In genomic region chr4:188942606-188943005, GRCh38 we compare ENCODE assay signal across 29 cellular contexts.
DNase-seq lines count a peak whose midpoint lies in the region; ATAC-seq and TF ChIP-seq lines count a peak whose summit lies in the region.
"Had no signal": no experiment of that assay in that cellular context is flagged by ENCODE, and none has a peak within 500 bp of the region (broad histone marks: within the 10 kb centered on the region; RNA-seq: fewer than 3 reads in every experiment).

No MANE protein-coding gene starts in this region.

- CTCF ChIA-PET in activated CD4-positive, alpha-beta T cell treated with anti-CD3 and anti-CD28 coated beads, Interleukin-2, amount 10 ng/mL, durations not matched to agents 7 days and 5 days (lab: Charles Lee): no interaction called here
- CTCF ChIA-PET in naive thymus-derived CD4-positive, alpha-beta T cell (lab: Charles Lee): no interaction called here

- intact Hi-C loops in stomach (cut with DNase I; ENCODE audit: low total_unique reads): no loop called here
- intact Hi-C loops in naive thymus-derived CD4-positive, alpha-beta T cell (cut with micrococcal nuclease): no loop called here

- no peak for TF ChIP-seq EP300 in stomach (IDR thresholded peaks at IDR 0.05)

- H3K4me3 ChIP-seq in RWPE2 (ENCODE audit: severe bottlenecking): no peak overlapping the region
- no peak overlapping the region for H3K4me3 ChIP-seq in fibroblast of mammary gland (ENCODE audit: control insufficient read depth, low read depth, low read length)
- H3K4me3 ChIP-seq in stomach: no peak overlapping the region
- H3K4me3 ChIP-seq in naive thymus-derived CD4-positive, alpha-beta T cell (ENCODE audit: low read length): no peak overlapping the region
- H3K4me3 ChIP-seq: dorsolateral prefrontal cortex, right atrium auricular region, upper lobe of right lung had no signal

- H3K4me3 Mint-ChIP-seq in activated CD4-positive, alpha-beta T cell treated with anti-CD3 and anti-CD28 coated beads, Interleukin-2, amount 10 ng/mL, durations not matched to agents 7 days and 5 days: no peak overlapping the region
- no peak overlapping the region for H3K4me3 Mint-ChIP-seq in naive thymus-derived CD4-positive, alpha-beta T cell
- H3K4me3 Mint-ChIP-seq: activated CD8-positive, alpha-beta T cell treated with anti-CD3 and anti-CD28 coated beads, Interleukin-2, amount 10 ng/mL, durations not matched to agents 7 days and 5 days; activated naive CD4-positive, alpha-beta T cell treated with anti-CD3 and anti-CD28 coated beads, Interleukin-2, amount 10 ng/mL, durations not matched to agents 7 days and 5 days; brain; CD4-positive, alpha-beta T cell; memory B cell; neural crest cell had no signal

- H3K9me3 Mint-ChIP-seq in activated CD4-positive, alpha-beta T cell treated with anti-CD3 and anti-CD28 coated beads, Interleukin-2, amount 10 ng/mL, durations not matched to agents 7 days and 5 days: peaks cover 4% of the 10 kb centered on the region
- H3K9me3 Mint-ChIP-seq in naive thymus-derived CD4-positive, alpha-beta T cell: peaks cover 0 to 8% (median 5%) of the 10 kb centered on the region in 11 donors

- H3K27ac ChIP-seq in RWPE2 (ENCODE audit: poor library complexity, severe bottlenecking) (peak overlapping the region; percentile 94), stomach (no peak overlapping the region)
- H3K27ac ChIP-seq in naive thymus-derived CD4-positive, alpha-beta T cell (ENCODE audit: low read depth, low read length): no peak overlapping the region
- H3K27ac ChIP-seq: dorsolateral prefrontal cortex, right atrium auricular region, upper lobe of right lung had no signal

- H3K4me1 Mint-ChIP-seq in activated CD4-positive, alpha-beta T cell treated with anti-CD3 and anti-CD28 coated beads, Interleukin-2, amount 10 ng/mL, durations not matched to agents 7 days and 5 days: no peaks in the 10 kb centered on the region
- H3K4me1 Mint-ChIP-seq in naive thymus-derived CD4-positive, alpha-beta T cell: no peaks in the 10 kb centered on the region
- H3K4me1 Mint-ChIP-seq: activated naive CD4-positive, alpha-beta T cell treated with anti-CD3 and anti-CD28 coated beads, Interleukin-2, amount 10 ng/mL, durations not matched to agents 7 days and 5 days; memory B cell; neural crest cell had no signal

- H3K27ac Mint-ChIP-seq in activated CD4-positive, alpha-beta T cell treated with anti-CD3 and anti-CD28 coated beads, Interleukin-2, amount 10 ng/mL, durations not matched to agents 7 days and 5 days: peak overlapping the region; percentile 7
- no peak overlapping the region for H3K27ac Mint-ChIP-seq in naive thymus-derived CD4-positive, alpha-beta T cell
- H3K27ac Mint-ChIP-seq: activated CD8-positive, alpha-beta T cell treated with anti-CD3 and anti-CD28 coated beads, Interleukin-2, amount 10 ng/mL, durations not matched to agents 7 days and 5 days; activated naive CD4-positive, alpha-beta T cell treated with anti-CD3 and anti-CD28 coated beads, Interleukin-2, amount 10 ng/mL, durations not matched to agents 7 days and 5 days; CD4-positive, alpha-beta T cell; memory B cell had no signal

- H3K36me3 Mint-ChIP-seq in activated CD4-positive, alpha-beta T cell treated with anti-CD3 and anti-CD28 coated beads, Interleukin-2, amount 10 ng/mL, durations not matched to agents 7 days and 5 days (ENCODE audit: low read depth): no peaks in the 10 kb centered on the region
- peaks cover 0 to 3% (median 0%) of the 10 kb centered on the region in 5 donors for H3K36me3 Mint-ChIP-seq in naive thymus-derived CD4-positive, alpha-beta T cell
- H3K36me3 Mint-ChIP-seq: activated naive CD4-positive, alpha-beta T cell treated with anti-CD3 and anti-CD28 coated beads, Interleukin-2, amount 10 ng/mL, durations not matched to agents 7 days and 5 days; brain; memory B cell had no signal

- POLR2A ChIA-PET in activated CD4-positive, alpha-beta T cell treated with anti-CD3 and anti-CD28 coated beads, Interleukin-2, amount 10 ng/mL, durations not matched to agents 7 days and 5 days (lab: Charles Lee): no interaction called here
- POLR2A ChIA-PET in naive thymus-derived CD4-positive, alpha-beta T cell (lab: Charles Lee): no interaction called here

- H3K9me3 ChIP-seq in RWPE2 (ENCODE audit: severe bottlenecking): no peaks in the 10 kb centered on the region
- H3K9me3 ChIP-seq in stomach: no peaks in the 10 kb centered on the region
- H3K9me3 ChIP-seq in naive thymus-derived CD4-positive, alpha-beta T cell (ENCODE audit: control insufficient read depth in 2 of 3, low read length in 3 of 3): peaks cover 0 to 5% (median 0%) of the 10 kb centered on the region in 3 experiments
- H3K9me3 ChIP-seq: right atrium auricular region, upper lobe of right lung had no signal

- DNase-seq in activated CD4-positive, alpha-beta T cell treated with anti-CD3 and anti-CD28 coated beads, Interleukin-2, amount 10 ng/mL, durations not matched to agents 7 days and 5 days: no peak
- no peak for DNase-seq in activated CD4-positive, alpha-beta T cell treated with anti-CD3 and anti-CD28 coated beads for 48 hours
- no peak for DNase-seq in RWPE2 (ENCODE audit: low spot score)
- DNase-seq in fibroblast of mammary gland (ENCODE audit: low read depth): peak; percentile 16
- no peak for DNase-seq in stomach
- DNase-seq in naive thymus-derived CD4-positive, alpha-beta T cell: no peak
- no peak for DNase-seq in EL
- no peak for DNase-seq in NCI-H2107 (lab: John Stamatoyannopoulos, UW)
- DNase-seq: activated CD4-positive, alpha-beta T cell treated with anti-CD3 and anti-CD28 coated beads for 1 hour; activated CD8-positive, alpha-beta T cell treated with anti-CD3 and anti-CD28 coated beads, Interleukin-2, amount 10 ng/mL, durations not matched to agents 7 days and 5 days; activated naive CD4-positive, alpha-beta T cell treated with anti-CD3 and anti-CD28 coated beads, Interleukin-2, amount 10 ng/mL, durations not matched to agents 7 days and 5 days; CD4-positive, alpha-beta T cell; dorsolateral prefrontal cortex; HCEC 1CT; hypothalamus; Karpas-422; left cardiac atrium; NCI-H146; NCI-H446; NCI-H748 treated with DMSO at 0.1 percent for 48 hours; posterior cingulate gyrus; SHP77; stimulated activated CD4-positive, alpha-beta T cell treated with anti-CD3 and anti-CD28 coated beads, Interleukin-1b, Interleukin-23, amount 100 ng/mL, for 48 hours; stimulated activated naive CD4-positive, alpha-beta T cell treated with Interleukin-2 at 50 U/mL for 16 hours; upper lobe of right lung had no signal

- TF ChIP-seq CTCF in RWPE2 (IDR thresholded peaks at IDR 0.05; ENCODE audit: poor library complexity, severe bottlenecking): no peak
- no peak for TF ChIP-seq CTCF in fibroblast of mammary gland (conservative IDR thresholded peaks at IDR 0.05; ENCODE audit: control insufficient read depth, insufficient read depth, low read depth, low read length)
- no peak for TF ChIP-seq CTCF in stomach (IDR thresholded peaks at IDR 0.05)

- H3K27me3 ChIP-seq in RWPE2 (ENCODE audit: insufficient read depth, poor library complexity, severe bottlenecking): no peaks in the 10 kb centered on the region
- H3K27me3 ChIP-seq in stomach: no peaks in the 10 kb centered on the region
- no peaks in the 10 kb centered on the region for H3K27me3 ChIP-seq in naive thymus-derived CD4-positive, alpha-beta T cell (ENCODE audit: control insufficient read depth in 2 of 2, insufficient read depth in 2 of 2, low read length in 2 of 2)
- H3K27me3 ChIP-seq: dorsolateral prefrontal cortex, right atrium auricular region, upper lobe of right lung had no signal

- no peak for TF ChIP-seq POLR2A in stomach (IDR thresholded peaks at IDR 0.05)

- no peak for ATAC-seq in RWPE2 (ENCODE audit: low read depth)
- no peak for ATAC-seq in naive thymus-derived CD4-positive, alpha-beta T cell
- ATAC-seq: activated CD8-positive, alpha-beta T cell treated with anti-CD3 and anti-CD28 coated beads, Interleukin-2, amount 10 ng/mL, durations not matched to agents 7 days and 5 days; left cardiac atrium; upper lobe of right lung had no signal

- H3K4me1 ChIP-seq in RWPE2 (ENCODE audit: insufficient read depth, poor library complexity, severe bottlenecking): peaks cover 28% of the 10 kb centered on the region
- H3K4me1 ChIP-seq in stomach: no peaks in the 10 kb centered on the region
- no peaks in the 10 kb centered on the region for H3K4me1 ChIP-seq in naive thymus-derived CD4-positive, alpha-beta T cell (ENCODE audit: control insufficient read depth in 2 of 2, insufficient read depth in 2 of 2, low read length in 2 of 2)
- H3K4me1 ChIP-seq: right atrium auricular region, upper lobe of right lung had no signal

- H3K27me3 Mint-ChIP-seq in activated CD4-positive, alpha-beta T cell treated with anti-CD3 and anti-CD28 coated beads, Interleukin-2, amount 10 ng/mL, durations not matched to agents 7 days and 5 days: no peaks in the 10 kb centered on the region
- H3K27me3 Mint-ChIP-seq in naive thymus-derived CD4-positive, alpha-beta T cell: no peaks in the 10 kb centered on the region
- H3K27me3 Mint-ChIP-seq: activated naive CD4-positive, alpha-beta T cell treated with anti-CD3 and anti-CD28 coated beads, Interleukin-2, amount 10 ng/mL, durations not matched to agents 7 days and 5 days; CD4-positive, alpha-beta T cell; memory B cell had no signal

- H3K36me3 ChIP-seq in RWPE2 (ENCODE audit: low read depth) (no peaks in the 10 kb centered on the region), stomach (no peaks in the 10 kb centered on the region)
- H3K36me3 ChIP-seq in naive thymus-derived CD4-positive, alpha-beta T cell (ENCODE audit: control insufficient read depth in 2 of 3, insufficient read depth in 3 of 3, low read length in 3 of 3): no peaks in the 10 kb centered on the region
- H3K36me3 ChIP-seq: right atrium auricular region, upper lobe of right lung had no signal

- WGBS in stomach, 5 donors: 67 to 93% (median 87%) methylated on average over 3 of the region's 3 CpGs
